ENCODE assay signal across 1 cellular context in genomic region chr6:31958741-31959739, GRCh38.
A peak's percentile ranks its signal among the peaks of the same experiment; 100 is the strongest.
TF ChIP-seq lines count a peak whose summit lies in the region.

A gene with protein sequence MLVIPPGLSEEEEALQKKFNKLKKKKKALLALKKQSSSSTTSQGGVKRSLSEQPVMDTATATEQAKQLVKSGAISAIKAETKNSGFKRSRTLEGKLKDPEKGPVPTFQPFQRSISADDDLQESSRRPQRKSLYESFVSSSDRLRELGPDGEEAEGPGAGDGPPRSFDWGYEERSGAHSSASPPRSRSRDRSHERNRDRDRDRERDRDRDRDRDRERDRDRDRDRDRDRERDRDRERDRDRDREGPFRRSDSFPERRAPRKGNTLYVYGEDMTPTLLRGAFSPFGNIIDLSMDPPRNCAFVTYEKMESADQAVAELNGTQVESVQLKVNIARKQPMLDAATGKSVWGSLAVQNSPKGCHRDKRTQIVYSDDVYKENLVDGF (minus strand): TSS chr6:31958971. CDS start chr6:31958446, 525 bp downstream.
TSS of gene SKIC2 (plus strand) at chr6:31959175. CDS start at chr6:31959193, 18 bp downstream.

TF ChIP-seq in HepG2, 621 proteins besides CTCF, POLR2A, EP300 and RAD21 (continued from another document and continues in another):
- TF ChIP-seq, protein P1, sequence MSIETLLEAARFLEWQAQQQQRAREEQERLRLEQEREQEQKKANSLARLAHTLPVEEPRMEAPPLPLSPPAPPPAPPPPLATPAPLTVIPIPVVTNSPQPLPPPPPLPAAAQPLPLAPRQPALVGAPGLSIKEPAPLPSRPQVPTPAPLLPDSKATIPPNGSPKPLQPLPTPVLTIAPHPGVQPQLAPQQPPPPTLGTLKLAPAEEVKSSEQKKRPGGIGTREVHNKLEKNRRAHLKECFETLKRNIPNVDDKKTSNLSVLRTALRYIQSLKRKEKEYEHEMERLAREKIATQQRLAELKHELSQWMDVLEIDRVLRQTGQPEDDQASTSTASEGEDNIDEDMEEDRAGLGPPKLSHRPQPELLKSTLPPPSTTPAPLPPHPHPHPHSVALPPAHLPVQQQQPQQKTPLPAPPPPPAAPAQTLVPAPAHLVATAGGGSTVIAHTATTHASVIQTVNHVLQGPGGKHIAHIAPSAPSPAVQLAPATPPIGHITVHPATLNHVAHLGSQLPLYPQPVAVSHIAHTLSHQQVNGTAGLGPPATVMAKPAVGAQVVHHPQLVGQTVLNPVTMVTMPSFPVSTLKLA (IDR thresholded peaks at IDR 0.05): peak; percentile 75
- TF ChIP-seq ZNF850 (CRISPR knock-in tag; conservative IDR thresholded peaks at IDR 0.05) (no peak), ZNF20 (CRISPR knock-in tag; IDR thresholded peaks at IDR 0.05) (no peak), ZHX1 (CRISPR knock-in tag; IDR thresholded peaks at IDR 0.05; ENCODE audit: low read depth) (peak; percentile 95), THYN1 (CRISPR knock-in tag; IDR thresholded peaks at IDR 0.05; ENCODE audit: borderline replicate concordance, low read depth) (no peak), ZBTB21 (CRISPR knock-in tag; IDR thresholded peaks at IDR 0.05) (peak; percentile 96), MYNN (CRISPR knock-in tag; IDR thresholded peaks at IDR 0.05; ENCODE audit: low read depth) (no peak; the same call in none of the 2 replicates), GLI4 (CRISPR knock-in tag; IDR thresholded peaks at IDR 0.05; ENCODE audit: borderline replicate concordance) (no peak), FOXO1 (CRISPR knock-in tag; IDR thresholded peaks at IDR 0.05) (peak; percentile 35), ZFX (CRISPR knock-in tag; IDR thresholded peaks at IDR 0.05; ENCODE audit: low read depth) (peak; percentile 74), SYNCRIP (IDR thresholded peaks at IDR 0.05; ENCODE audit: insufficient read depth, low read depth, low read length) (no peak), RNF219 (CRISPR knock-in tag; IDR thresholded peaks at IDR 0.05) (no peak), ZNF331 (CRISPR knock-in tag; IDR thresholded peaks at IDR 0.05) (peak; percentile 58; the same call in 1 of the 2 replicates), ZFP41 (CRISPR knock-in tag; IDR thresholded peaks at IDR 0.05; ENCODE audit: borderline replicate concordance) (no peak), XRCC5 (optimal IDR thresholded peaks at IDR 0.05; ENCODE audit: low read length) (peak; percentile 89), ZBTB49 (CRISPR knock-in tag; IDR thresholded peaks at IDR 0.05; ENCODE audit: borderline replicate concordance) (no peak), NBN (conservative IDR thresholded peaks at IDR 0.05) (no peak), U2AF1 (optimal IDR thresholded peaks at IDR 0.05; ENCODE audit: low read depth, low read length) (no peak), ZNF136 (CRISPR knock-in tag; IDR thresholded peaks at IDR 0.05; ENCODE audit: low read depth) (0 out of 2 replicates have a peak, but pooled peaks have one; percentile 66), FOXO4 (CRISPR knock-in tag; conservative IDR thresholded peaks at IDR 0.05) (no peak), ZNF574 (CRISPR knock-in tag; IDR thresholded peaks at IDR 0.05) (peak; percentile 98), ZSCAN12 (CRISPR knock-in tag; IDR thresholded peaks at IDR 0.05) (peak; percentile 79; the same call in 1 of the 2 replicates), ZNF383 (CRISPR knock-in tag; IDR thresholded peaks at IDR 0.05; ENCODE audit: borderline replicate concordance) (no peak), ZNF468 (CRISPR knock-in tag; IDR thresholded peaks at IDR 0.05) (0 out of 2 replicates have a peak, but pooled peaks have one; percentile 48), ETV5 (CRISPR knock-in tag; IDR thresholded peaks at IDR 0.05; ENCODE audit: borderline replicate concordance) (peak; percentile 96), HDAC2 (CRISPR knock-in tag; IDR thresholded peaks at IDR 0.05) (peak; percentile 93), ETV6 (CRISPR knock-in tag; conservative IDR thresholded peaks at IDR 0.05) (peak; percentile 80; the same call in 1 of the 2 replicates), MAZ (IDR thresholded peaks at IDR 0.05; ENCODE audit: borderline replicate concordance, low read depth, low read length) (peak; percentile 20), MAZ (CRISPR knock-in tag; IDR thresholded peaks at IDR 0.05; ENCODE audit: low read depth) (peak; percentile 97), ZNF451 (CRISPR knock-in tag; IDR thresholded peaks at IDR 0.05) (no peak; the same call in 1 of the 2 replicates), ZNF737 (CRISPR knock-in tag; IDR thresholded peaks at IDR 0.05; ENCODE audit: borderline replicate concordance) (peak; percentile 63; the same call in 1 of the 2 replicates), BRD4 (CRISPR knock-in tag; IDR thresholded peaks at IDR 0.05) (peak; percentile 52; the same call in 1 of the 2 replicates), KAT7 (CRISPR knock-in tag; IDR thresholded peaks at IDR 0.05; ENCODE audit: borderline replicate concordance) (peak; percentile 77; the same call in 1 of the 2 replicates), NCOA1 (CRISPR knock-in tag; IDR thresholded peaks at IDR 0.05) (no peak), ZNF441 (CRISPR knock-in tag; IDR thresholded peaks at IDR 0.05; ENCODE audit: borderline replicate concordance) (no peak)
- TF ChIP-seq, protein P2, sequence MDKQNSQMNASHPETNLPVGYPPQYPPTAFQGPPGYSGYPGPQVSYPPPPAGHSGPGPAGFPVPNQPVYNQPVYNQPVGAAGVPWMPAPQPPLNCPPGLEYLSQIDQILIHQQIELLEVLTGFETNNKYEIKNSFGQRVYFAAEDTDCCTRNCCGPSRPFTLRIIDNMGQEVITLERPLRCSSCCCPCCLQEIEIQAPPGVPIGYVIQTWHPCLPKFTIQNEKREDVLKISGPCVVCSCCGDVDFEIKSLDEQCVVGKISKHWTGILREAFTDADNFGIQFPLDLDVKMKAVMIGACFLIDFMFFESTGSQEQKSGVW (CRISPR knock-in tag; IDR thresholded peaks at IDR 0.05; ENCODE audit: borderline replicate concordance): no peak; the same call in 1 of the 2 replicates
- TF ChIP-seq, protein P3, sequence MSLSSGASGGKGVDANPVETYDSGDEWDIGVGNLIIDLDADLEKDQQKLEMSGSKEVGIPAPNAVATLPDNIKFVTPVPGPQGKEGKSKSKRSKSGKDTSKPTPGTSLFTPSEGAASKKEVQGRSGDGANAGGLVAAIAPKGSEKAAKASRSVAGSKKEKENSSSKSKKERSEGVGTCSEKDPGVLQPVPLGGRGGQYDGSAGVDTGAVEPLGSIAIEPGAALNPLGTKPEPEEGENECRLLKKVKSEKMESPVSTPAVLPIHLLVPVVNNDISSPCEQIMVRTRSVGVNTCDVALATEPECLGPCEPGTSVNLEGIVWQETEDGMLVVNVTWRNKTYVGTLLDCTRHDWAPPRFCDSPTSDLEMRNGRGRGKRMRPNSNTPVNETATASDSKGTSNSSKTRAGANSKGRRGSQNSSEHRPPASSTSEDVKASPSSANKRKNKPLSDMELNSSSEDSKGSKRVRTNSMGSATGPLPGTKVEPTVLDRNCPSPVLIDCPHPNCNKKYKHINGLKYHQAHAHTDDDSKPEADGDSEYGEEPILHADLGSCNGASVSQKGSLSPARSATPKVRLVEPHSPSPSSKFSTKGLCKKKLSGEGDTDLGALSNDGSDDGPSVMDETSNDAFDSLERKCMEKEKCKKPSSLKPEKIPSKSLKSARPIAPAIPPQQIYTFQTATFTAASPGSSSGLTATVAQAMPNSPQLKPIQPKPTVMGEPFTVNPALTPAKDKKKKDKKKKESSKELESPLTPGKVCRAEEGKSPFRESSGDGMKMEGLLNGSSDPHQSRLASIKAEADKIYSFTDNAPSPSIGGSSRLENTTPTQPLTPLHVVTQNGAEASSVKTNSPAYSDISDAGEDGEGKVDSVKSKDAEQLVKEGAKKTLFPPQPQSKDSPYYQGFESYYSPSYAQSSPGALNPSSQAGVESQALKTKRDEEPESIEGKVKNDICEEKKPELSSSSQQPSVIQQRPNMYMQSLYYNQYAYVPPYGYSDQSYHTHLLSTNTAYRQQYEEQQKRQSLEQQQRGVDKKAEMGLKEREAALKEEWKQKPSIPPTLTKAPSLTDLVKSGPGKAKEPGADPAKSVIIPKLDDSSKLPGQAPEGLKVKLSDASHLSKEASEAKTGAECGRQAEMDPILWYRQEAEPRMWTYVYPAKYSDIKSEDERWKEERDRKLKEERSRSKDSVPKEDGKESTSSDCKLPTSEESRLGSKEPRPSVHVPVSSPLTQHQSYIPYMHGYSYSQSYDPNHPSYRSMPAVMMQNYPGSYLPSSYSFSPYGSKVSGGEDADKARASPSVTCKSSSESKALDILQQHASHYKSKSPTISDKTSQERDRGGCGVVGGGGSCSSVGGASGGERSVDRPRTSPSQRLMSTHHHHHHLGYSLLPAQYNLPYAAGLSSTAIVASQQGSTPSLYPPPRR (CRISPR knock-in tag; IDR thresholded peaks at IDR 0.05; ENCODE audit: borderline replicate concordance): peak; percentile 58
